1 cellular context compared by ENCODE assay signal in the genomic region with DNA sequence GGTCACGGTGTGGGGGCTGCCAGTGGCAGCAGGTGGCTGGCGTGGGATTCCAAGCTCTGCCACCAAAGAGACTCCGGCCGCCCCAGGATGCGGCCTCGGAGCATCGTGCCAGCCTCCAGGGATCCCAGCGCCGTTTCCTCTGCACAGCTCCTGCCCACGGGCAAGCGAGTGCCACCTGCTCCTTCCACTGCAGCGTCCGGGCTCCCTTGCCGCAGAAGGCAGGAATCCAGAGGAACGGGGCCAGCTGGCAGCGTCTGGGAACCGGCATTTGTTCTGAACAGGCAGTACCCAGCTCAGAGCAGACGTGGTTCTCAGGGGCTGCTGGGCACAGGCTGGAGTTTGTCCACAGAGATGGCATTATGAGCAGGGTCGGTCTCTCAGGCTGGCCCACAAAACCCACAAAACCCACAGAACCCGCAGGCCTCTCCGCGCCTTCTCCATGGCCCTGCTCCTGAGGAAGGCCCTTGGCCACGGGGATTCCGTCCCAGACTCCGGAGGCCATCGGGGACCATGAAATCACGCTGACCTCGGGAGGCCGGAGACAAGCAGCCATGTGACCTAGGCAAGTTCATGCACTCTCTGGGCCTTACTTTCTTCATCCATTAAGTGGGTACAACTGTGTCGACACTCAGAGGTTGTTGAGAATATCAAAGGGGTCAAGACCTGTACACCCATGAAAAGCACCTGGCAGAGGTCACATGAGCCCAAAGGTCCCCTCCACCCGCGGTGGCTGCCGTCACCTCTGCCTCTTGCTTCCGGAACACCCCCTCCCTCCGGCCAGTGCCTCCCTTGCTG.
TF ChIP-seq lines count a peak whose summit lies in the region.

No MANE protein-coding gene starts in this region.

TF ChIP-seq in GM12878, 131 proteins besides CTCF, POLR2A, EP300 and RAD21 (continued from another document):
- TF ChIP-seq, protein P1, sequence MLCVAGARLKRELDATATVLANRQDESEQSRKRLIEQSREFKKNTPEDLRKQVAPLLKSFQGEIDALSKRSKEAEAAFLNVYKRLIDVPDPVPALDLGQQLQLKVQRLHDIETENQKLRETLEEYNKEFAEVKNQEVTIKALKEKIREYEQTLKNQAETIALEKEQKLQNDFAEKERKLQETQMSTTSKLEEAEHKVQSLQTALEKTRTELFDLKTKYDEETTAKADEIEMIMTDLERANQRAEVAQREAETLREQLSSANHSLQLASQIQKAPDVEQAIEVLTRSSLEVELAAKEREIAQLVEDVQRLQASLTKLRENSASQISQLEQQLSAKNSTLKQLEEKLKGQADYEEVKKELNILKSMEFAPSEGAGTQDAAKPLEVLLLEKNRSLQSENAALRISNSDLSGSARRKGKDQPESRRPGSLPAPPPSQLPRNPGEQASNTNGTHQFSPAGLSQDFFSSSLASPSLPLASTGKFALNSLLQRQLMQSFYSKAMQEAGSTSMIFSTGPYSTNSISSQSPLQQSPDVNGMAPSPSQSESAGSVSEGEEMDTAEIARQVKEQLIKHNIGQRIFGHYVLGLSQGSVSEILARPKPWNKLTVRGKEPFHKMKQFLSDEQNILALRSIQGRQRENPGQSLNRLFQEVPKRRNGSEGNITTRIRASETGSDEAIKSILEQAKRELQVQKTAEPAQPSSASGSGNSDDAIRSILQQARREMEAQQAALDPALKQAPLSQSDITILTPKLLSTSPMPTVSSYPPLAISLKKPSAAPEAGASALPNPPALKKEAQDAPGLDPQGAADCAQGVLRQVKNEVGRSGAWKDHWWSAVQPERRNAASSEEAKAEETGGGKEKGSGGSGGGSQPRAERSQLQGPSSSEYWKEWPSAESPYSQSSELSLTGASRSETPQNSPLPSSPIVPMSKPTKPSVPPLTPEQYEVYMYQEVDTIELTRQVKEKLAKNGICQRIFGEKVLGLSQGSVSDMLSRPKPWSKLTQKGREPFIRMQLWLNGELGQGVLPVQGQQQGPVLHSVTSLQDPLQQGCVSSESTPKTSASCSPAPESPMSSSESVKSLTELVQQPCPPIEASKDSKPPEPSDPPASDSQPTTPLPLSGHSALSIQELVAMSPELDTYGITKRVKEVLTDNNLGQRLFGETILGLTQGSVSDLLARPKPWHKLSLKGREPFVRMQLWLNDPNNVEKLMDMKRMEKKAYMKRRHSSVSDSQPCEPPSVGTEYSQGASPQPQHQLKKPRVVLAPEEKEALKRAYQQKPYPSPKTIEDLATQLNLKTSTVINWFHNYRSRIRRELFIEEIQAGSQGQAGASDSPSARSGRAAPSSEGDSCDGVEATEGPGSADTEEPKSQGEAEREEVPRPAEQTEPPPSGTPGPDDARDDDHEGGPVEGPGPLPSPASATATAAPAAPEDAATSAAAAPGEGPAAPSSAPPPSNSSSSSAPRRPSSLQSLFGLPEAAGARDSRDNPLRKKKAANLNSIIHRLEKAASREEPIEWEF (IDR thresholded peaks at IDR 0.05; ENCODE audit: insufficient replicate concordance, low read depth, low read length) = no peak
- TF ChIP-seq SREBF1 (IDR thresholded peaks at IDR 0.05; ENCODE audit: low read length) = no peak
- TF ChIP-seq RUNX3 (IDR thresholded peaks at IDR 0.05; ENCODE audit: low read length) = peak; percentile 39
- no peak for TF ChIP-seq EED (IDR thresholded peaks at IDR 0.05; ENCODE audit: low read depth)
